ENCODE assay signal across 1 cellular context in the genomic region with DNA sequence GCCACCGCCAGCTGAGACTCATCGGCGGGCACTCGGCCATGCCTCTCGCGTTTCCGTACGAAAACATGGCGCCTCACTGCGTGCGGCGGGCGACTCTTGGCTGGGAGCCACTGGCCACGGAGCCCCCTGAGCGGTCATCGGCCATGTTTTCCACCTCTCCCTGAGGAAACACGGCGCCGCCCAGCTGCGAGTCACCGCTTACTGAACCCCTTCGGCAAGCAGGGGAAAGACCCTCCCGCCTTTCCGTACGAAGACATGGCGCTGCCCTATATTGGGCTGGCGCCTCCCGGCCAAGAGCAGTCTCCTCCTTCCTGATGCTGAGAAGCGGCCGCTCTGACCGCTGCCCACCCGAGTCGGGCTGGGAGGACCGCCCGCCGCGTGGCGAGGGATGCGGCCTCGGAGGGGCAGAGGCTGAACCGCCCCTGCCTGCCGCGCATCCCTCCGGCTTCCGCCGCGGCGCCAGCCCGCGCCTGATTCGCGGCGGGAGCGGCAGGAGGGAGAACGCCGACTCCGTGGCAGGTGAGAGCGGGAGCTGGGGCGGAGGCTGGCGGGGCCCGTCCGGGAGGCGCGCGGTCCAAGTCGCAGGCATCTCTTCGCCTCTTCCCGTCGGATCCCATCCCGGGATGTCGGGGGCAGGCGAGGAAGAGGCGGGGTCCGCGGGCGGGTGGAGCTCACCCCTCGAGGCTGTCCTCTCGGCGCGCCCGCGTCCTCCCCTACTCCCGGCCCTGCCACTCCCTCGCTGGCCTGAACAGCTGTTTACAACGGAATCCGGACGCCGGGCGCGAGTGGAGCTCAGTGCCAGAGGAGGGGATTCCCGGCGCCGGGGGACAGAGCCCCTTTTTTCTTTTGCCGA.
TF ChIP-seq lines count a peak whose summit lies in the region.

A gene with protein sequence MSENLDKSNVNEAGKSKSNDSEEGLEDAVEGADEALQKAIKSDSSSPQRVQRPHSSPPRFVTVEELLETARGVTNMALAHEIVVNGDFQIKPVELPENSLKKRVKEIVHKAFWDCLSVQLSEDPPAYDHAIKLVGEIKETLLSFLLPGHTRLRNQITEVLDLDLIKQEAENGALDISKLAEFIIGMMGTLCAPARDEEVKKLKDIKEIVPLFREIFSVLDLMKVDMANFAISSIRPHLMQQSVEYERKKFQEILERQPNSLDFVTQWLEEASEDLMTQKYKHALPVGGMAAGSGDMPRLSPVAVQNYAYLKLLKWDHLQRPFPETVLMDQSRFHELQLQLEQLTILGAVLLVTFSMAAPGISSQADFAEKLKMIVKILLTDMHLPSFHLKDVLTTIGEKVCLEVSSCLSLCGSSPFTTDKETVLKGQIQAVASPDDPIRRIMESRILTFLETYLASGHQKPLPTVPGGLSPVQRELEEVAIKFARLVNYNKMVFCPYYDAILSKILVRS (plus strand): TSS at position 299 of the 853 bp plus-strand sequence. CDS start 4,202 bp downstream, outside the sequence.

TF ChIP-seq in HepG2, 621 proteins besides CTCF, POLR2A, EP300 and RAD21 (continued from another document and continues in another):
- TF ChIP-seq, protein P1, sequence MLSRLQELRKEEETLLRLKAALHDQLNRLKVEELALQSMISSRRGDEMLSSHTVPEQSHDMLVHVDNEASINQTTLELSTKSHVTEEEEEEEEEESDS (CRISPR knock-in tag; IDR thresholded peaks at IDR 0.05; ENCODE audit: borderline replicate concordance), result peak; percentile 71; the same call in 1 of the 2 replicates
- peak; percentile 75; the same call in 1 of the 2 replicates for TF ChIP-seq ZNF224 (CRISPR knock-in tag; IDR thresholded peaks at IDR 0.05)
- no peak for TF ChIP-seq NR2F6 (IDR thresholded peaks at IDR 0.05)
- TF ChIP-seq NR2F6 (CRISPR knock-in tag; IDR thresholded peaks at IDR 0.05), result peak; percentile 27; the same call in 1 of the 2 replicates
- TF ChIP-seq ZNF337 (CRISPR knock-in tag; IDR thresholded peaks at IDR 0.05; ENCODE audit: borderline replicate concordance, low read depth), result peak; percentile 42; the same call in 1 of the 2 replicates
- peak; percentile 66 for TF ChIP-seq IKZF4 (CRISPR knock-in tag; IDR thresholded peaks at IDR 0.05; ENCODE audit: borderline replicate concordance, low read depth, not compliant biosample characterization)
- TF ChIP-seq HOXA7 (CRISPR knock-in tag; IDR thresholded peaks at IDR 0.05), result no peak
- no peak; the same call in 1 of the 2 replicates for TF ChIP-seq ZNF605 (CRISPR knock-in tag; IDR thresholded peaks at IDR 0.05)
- TF ChIP-seq, protein P2, sequence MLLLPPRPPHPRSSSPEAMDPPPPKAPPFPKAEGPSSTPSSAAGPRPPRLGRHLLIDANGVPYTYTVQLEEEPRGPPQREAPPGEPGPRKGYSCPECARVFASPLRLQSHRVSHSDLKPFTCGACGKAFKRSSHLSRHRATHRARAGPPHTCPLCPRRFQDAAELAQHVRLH (CRISPR knock-in tag; IDR thresholded peaks at IDR 0.05; ENCODE audit: borderline replicate concordance, low read depth), result peak; percentile 39; the same call in 1 of the 2 replicates
- peak; percentile 85; the same call in 1 of the 2 replicates for TF ChIP-seq ZNF614 (CRISPR knock-in tag; IDR thresholded peaks at IDR 0.05; ENCODE audit: borderline replicate concordance)
- peak; percentile 68 for TF ChIP-seq SAP130 (CRISPR knock-in tag; IDR thresholded peaks at IDR 0.05; ENCODE audit: low read depth)
- TF ChIP-seq TP53 (CRISPR knock-in tag; conservative IDR thresholded peaks at IDR 0.05), result no peak
- TF ChIP-seq HNRNPH1 (optimal IDR thresholded peaks at IDR 0.05; ENCODE audit: low read depth, low read length), result no peak
- peak; percentile 64; the same call in 1 of the 2 replicates for TF ChIP-seq ZBTB7B (CRISPR knock-in tag; IDR thresholded peaks at IDR 0.05)
- TF ChIP-seq SMC3 (IDR thresholded peaks at IDR 0.05; ENCODE audit: low read length), result no peak
- TF ChIP-seq, protein P3, sequence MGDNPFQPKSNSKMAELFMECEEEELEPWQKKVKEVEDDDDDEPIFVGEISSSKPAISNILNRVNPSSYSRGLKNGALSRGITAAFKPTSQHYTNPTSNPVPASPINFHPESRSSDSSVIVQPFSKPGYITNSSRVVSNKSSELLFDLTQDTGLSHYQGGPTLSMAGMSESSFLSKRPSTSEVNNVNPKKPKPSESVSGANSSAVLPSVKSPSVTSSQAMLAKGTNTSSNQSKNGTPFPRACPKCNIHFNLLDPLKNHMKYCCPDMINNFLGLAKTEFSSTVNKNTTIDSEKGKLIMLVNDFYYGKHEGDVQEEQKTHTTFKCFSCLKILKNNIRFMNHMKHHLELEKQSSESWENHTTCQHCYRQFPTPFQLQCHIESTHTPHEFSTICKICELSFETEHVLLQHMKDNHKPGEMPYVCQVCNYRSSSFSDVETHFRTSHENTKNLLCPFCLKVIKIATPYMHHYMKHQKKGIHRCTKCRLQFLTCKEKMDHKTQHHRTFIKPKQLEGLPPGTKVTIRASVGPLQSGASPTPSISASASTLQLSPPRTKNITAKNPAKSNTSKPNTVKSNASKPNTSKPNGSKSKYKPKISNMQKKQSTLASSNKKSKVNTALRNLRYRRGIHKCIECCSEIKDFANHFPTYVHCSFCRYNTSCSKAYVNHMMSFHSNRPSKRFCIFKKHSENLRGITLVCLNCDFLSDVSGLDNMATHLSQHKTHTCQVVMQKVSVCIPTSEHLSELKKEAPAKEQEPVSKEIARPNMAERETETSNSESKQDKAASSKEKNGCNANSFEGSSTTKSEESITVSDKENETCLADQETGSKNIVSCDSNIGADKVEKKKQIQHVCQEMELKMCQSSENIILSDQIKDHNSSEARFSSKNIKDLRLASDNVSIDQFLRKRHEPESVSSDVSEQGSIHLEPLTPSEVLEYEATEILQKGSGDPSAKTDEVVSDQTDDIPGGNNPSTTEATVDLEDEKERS (CRISPR knock-in tag; IDR thresholded peaks at IDR 0.05), result peak; percentile 55; the same call in 1 of the 2 replicates
- no peak for TF ChIP-seq ZBTB38 (CRISPR knock-in tag; IDR thresholded peaks at IDR 0.05)
- no peak for TF ChIP-seq ZNF670 (CRISPR knock-in tag; IDR thresholded peaks at IDR 0.05; ENCODE audit: borderline replicate concordance)
- TF ChIP-seq ZNF256 (CRISPR knock-in tag; conservative IDR thresholded peaks at IDR 0.05), result 0 out of 2 replicates have a peak, but pooled peaks have one; percentile 38
- no peak for TF ChIP-seq ZNF512 (CRISPR knock-in tag; IDR thresholded peaks at IDR 0.05)
- peak; percentile 74; the same call in 1 of the 2 replicates for TF ChIP-seq NRL (CRISPR knock-in tag; IDR thresholded peaks at IDR 0.05; ENCODE audit: borderline replicate concordance)
- 0 out of 2 replicates have a peak, but pooled peaks have one; percentile 48 for TF ChIP-seq ZSCAN29 (CRISPR knock-in tag; conservative IDR thresholded peaks at IDR 0.05)
- no peak for TF ChIP-seq ZNF552 (CRISPR knock-in tag; IDR thresholded peaks at IDR 0.05; ENCODE audit: borderline replicate concordance)
- peak; percentile 95 for TF ChIP-seq ZNF687 (CRISPR knock-in tag; IDR thresholded peaks at IDR 0.05)
- TF ChIP-seq ZNF460 (CRISPR knock-in tag; IDR thresholded peaks at IDR 0.05; ENCODE audit: borderline replicate concordance), result no peak
- peak; percentile 53 for TF ChIP-seq PITX1 (CRISPR knock-in tag; IDR thresholded peaks at IDR 0.05)
- peak; percentile 88 for TF ChIP-seq RBFOX2 (IDR thresholded peaks at IDR 0.05; ENCODE audit: low read depth, low read length)
- no peak; the same call in 1 of the 2 replicates for TF ChIP-seq MYNN (CRISPR knock-in tag; IDR thresholded peaks at IDR 0.05; ENCODE audit: low read depth)
- TF ChIP-seq, protein P4, sequence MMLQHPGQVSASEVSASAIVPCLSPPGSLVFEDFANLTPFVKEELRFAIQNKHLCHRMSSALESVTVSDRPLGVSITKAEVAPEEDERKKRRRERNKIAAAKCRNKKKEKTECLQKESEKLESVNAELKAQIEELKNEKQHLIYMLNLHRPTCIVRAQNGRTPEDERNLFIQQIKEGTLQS (CRISPR knock-in tag; IDR thresholded peaks at IDR 0.05), result 0 out of 2 replicates have a peak, but pooled peaks have one; percentile 13
- peak; percentile 56 for TF ChIP-seq CREB1 (IDR thresholded peaks at IDR 0.05)
- TF ChIP-seq CREB1 (CRISPR knock-in tag; IDR thresholded peaks at IDR 0.05), result no peak; the same call in 1 of the 2 replicates
- TF ChIP-seq REPIN1 (CRISPR knock-in tag; IDR thresholded peaks at IDR 0.05; ENCODE audit: borderline replicate concordance, low read depth), result peak; percentile 38; the same call in 1 of the 2 replicates
- TF ChIP-seq ZNF501 (CRISPR knock-in tag; IDR thresholded peaks at IDR 0.05), result 0 out of 2 replicates have a peak, but pooled peaks have one; percentile 87
- peak; percentile 79 for TF ChIP-seq MYC (CRISPR knock-in tag; IDR thresholded peaks at IDR 0.05; ENCODE audit: borderline replicate concordance)
- no peak for TF ChIP-seq NONO (IDR thresholded peaks at IDR 0.05)
- TF ChIP-seq NONO (CRISPR knock-in tag; conservative IDR thresholded peaks at IDR 0.05), result peak; percentile 90
- TF ChIP-seq, protein P5, sequence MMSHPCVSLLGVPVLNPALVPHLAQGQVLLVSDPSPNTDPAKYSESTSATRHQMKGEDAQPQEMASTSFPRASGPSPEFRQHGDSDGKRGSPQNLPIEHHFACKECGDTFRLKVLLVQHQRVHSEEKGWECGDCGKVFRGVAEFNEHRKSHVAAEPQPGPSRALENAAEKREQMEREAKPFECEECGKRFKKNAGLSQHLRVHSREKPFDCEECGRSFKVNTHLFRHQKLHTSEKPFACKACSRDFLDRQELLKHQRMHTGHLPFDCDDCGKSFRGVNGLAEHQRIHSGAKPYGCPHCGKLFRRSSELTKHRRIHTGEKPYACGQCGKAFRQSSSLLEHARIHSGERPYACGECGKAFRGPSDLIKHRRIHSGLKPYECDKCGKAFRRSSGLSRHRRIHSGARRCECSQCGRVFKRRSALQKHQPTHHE (CRISPR knock-in tag; IDR thresholded peaks at IDR 0.05; ENCODE audit: borderline replicate concordance), result peak; percentile 64; the same call in 1 of the 2 replicates
- TF ChIP-seq BRCA1 (CRISPR knock-in tag; IDR thresholded peaks at IDR 0.05), result no peak
- TF ChIP-seq, protein P6, sequence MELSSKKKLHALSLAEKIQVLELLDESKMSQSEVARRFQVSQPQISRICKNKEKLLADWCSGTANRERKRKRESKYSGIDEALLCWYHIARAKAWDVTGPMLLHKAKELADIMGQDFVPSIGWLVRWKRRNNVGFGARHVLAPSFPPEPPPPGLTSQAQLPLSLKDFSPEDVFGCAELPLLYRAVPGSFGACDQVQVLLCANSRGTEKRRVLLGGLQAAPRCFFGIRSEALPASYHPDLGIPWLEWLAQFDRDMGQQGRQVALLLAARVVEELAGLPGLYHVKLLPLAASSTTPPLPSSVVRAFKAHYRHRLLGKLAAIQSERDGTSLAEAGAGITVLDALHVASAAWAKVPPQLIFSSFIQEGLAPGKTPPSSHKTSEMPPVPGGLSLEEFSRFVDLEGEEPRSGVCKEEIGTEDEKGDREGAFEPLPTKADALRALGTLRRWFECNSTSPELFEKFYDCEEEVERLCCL (CRISPR knock-in tag; IDR thresholded peaks at IDR 0.05; ENCODE audit: borderline replicate concordance), result 0 out of 2 replicates have a peak, but pooled peaks have one; percentile 29
- no peak; the same call in none of the 2 replicates for TF ChIP-seq IKZF5 (CRISPR knock-in tag; IDR thresholded peaks at IDR 0.05)
- peak; percentile 50; the same call in 1 of the 2 replicates for TF ChIP-seq GFI1 (CRISPR knock-in tag; IDR thresholded peaks at IDR 0.05; ENCODE audit: borderline replicate concordance)
- 0 out of 2 replicates have a peak, but pooled peaks have one; percentile 5 for TF ChIP-seq ZFP1 (CRISPR knock-in tag; IDR thresholded peaks at IDR 0.05)
- TF ChIP-seq SIX4 (CRISPR knock-in tag; IDR thresholded peaks at IDR 0.05), result no peak
- no peak for TF ChIP-seq ZFP36L2 (CRISPR knock-in tag; IDR thresholded peaks at IDR 0.05)
- 0 out of 2 replicates have a peak, but pooled peaks have one; percentile 68 for TF ChIP-seq FOXK1 (CRISPR knock-in tag; IDR thresholded peaks at IDR 0.05; ENCODE audit: borderline replicate concordance, low read depth)
- TF ChIP-seq SP2 (CRISPR knock-in tag; IDR thresholded peaks at IDR 0.05), result peak; percentile 47; the same call in 1 of the 2 replicates
